Comparison of ENCODE assay signal across 9 cellular contexts in the genomic region with DNA sequence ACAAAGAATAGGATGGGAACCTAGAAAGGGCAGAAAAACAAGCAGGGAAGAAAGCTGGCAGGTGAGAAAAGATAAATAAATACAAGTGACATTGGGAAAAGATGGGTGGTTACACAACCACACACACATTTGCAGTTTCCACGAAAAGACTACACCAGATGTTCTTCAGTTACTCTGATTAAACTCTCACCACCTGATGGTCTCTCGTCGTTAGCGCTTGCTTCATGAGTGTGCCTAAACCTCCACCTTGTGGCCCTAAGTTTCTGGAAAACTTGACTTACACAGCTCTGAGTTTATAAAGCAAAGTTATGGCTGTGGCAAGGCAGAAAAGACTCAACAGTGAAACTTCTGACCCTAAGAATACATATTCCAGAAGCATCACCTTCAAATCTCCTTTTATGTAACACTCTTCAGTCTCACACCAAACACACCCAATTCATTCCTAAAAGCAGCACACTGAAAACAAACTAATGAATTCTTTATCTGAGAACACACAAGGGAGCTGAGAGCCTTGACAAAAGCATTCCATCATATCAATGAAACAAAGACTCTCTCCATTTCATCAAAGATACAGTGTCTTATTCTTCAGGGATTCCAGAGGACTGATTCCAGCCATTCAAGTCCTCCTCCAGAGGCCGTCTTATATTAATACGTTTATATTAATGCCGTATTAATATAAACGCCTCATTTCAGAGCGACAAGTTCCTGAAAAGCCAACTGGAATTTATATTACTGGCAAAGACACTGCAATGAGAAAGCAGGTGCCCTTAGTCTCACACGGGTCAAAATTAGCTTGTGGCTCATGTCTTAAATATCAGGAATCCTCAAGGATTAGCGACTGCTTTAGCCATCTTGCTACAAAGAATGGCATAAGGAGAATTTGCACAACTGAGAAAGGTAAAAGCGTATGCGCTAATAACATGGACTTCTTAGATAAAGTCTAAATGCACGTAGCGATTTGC.
DNase-seq lines count a peak whose midpoint lies in the region; ATAC-seq and TF ChIP-seq lines count a peak whose summit lies in the region.
"Had no signal": no experiment of that assay in that cellular context is flagged by ENCODE, and none has a peak within 500 bp of the region (broad histone marks: within the 10 kb centered on the region; RNA-seq: fewer than 3 reads in every experiment).

No MANE protein-coding gene starts in this region.

- TF ChIP-seq EP300 in transverse colon (IDR thresholded peaks at IDR 0.05; ENCODE audit: low read depth) = no peak

- peaks cover 82% of the 10 kb centered on the region for H3K4me1 Mint-ChIP-seq in activated CD8-positive, alpha-beta T cell treated with anti-CD3 and anti-CD28 coated beads for 36 hours (ENCODE audit: low read depth)
- peaks cover 41% of the 10 kb centered on the region for H3K4me1 Mint-ChIP-seq in activated CD8-positive, alpha-beta T cell treated with anti-CD3 and anti-CD28 coated beads, Interleukin-2, amount 10 ng/mL, durations not matched to agents 7 days and 5 days (ENCODE audit: low read depth)

- no peaks in the 10 kb centered on the region for H3K79me1 ChIP-seq in trophoblast cell (ENCODE audit: low read length)

- H3K14ac ChIP-seq in trophoblast cell (ENCODE audit: low read length) = no peak overlapping the region

- no peaks in the 10 kb centered on the region for H3K79me2 ChIP-seq in trophoblast cell (ENCODE audit: control insufficient read depth, insufficient read depth, low read length, poor library complexity)

- peak overlapping the region; percentile 12 for H3K27ac Mint-ChIP-seq in activated CD8-positive, alpha-beta T cell treated with anti-CD3 and anti-CD28 coated beads for 36 hours
- H3K27ac Mint-ChIP-seq in activated CD8-positive, alpha-beta T cell treated with anti-CD3 and anti-CD28 coated beads, Interleukin-2, amount 10 ng/mL, durations not matched to agents 7 days and 5 days = no peak overlapping the region

- no peaks in the 10 kb centered on the region for H3K27me3 Mint-ChIP-seq in activated CD8-positive, alpha-beta T cell treated with anti-CD3 and anti-CD28 coated beads for 36 hours
- no peaks in the 10 kb centered on the region for H3K27me3 Mint-ChIP-seq in activated CD8-positive, alpha-beta T cell treated with anti-CD3 and anti-CD28 coated beads, Interleukin-2, amount 10 ng/mL, durations not matched to agents 7 days and 5 days (ENCODE audit: low read depth)
- H3K27me3 Mint-ChIP-seq: activated CD4-positive, alpha-beta T cell treated with anti-CD3 and anti-CD28 coated beads for 36 hours had no signal

- no peak for TF ChIP-seq CTCF in activated CD8-positive, alpha-beta T cell treated with anti-CD3 and anti-CD28 coated beads for 36 hours (IDR thresholded peaks at IDR 0.05)
- TF ChIP-seq CTCF in body of pancreas (IDR thresholded peaks at IDR 0.05) = peak in 1 of 7 experiments; percentile 9
- TF ChIP-seq CTCF in transverse colon (IDR thresholded peaks at IDR 0.05) = no peak

- no peak overlapping the region for H3K4me3 ChIP-seq in body of pancreas
- H3K4me3 ChIP-seq in muscle layer of colon (ENCODE audit: low read depth in 1 of 2, low read length in 2 of 2) = peak overlapping the region in 1 of 2 donors; percentile 12
- no peak overlapping the region for H3K4me3 ChIP-seq in transverse colon
- H3K4me3 ChIP-seq in trophoblast cell (ENCODE audit: low read depth, low read length) = no peak overlapping the region

- no peak overlapping the region for H3K4me3 Mint-ChIP-seq in activated CD8-positive, alpha-beta T cell treated with anti-CD3 and anti-CD28 coated beads for 36 hours
- H3K4me3 Mint-ChIP-seq in activated CD8-positive, alpha-beta T cell treated with anti-CD3 and anti-CD28 coated beads, Interleukin-2, amount 10 ng/mL, durations not matched to agents 7 days and 5 days = no peak overlapping the region
- H3K4me3 Mint-ChIP-seq: activated CD4-positive, alpha-beta T cell treated with anti-CD3 and anti-CD28 coated beads for 36 hours had no signal

- no peak overlapping the region for H2AK5ac ChIP-seq in trophoblast cell (ENCODE audit: low read length)

- POLR2A ChIA-PET in activated CD8-positive, alpha-beta T cell treated with anti-CD3 and anti-CD28 coated beads for 36 hours (lab: Charles Lee) = interaction anchor here (0.9 to 9.1 kb wide), 7 partner anchors 9 to 209 kb away, joined by 3 to 79 read pairs (median 4); no protein-coding TSS in a partner anchor
- POLR2A ChIA-PET in activated CD8-positive, alpha-beta T cell treated with anti-CD3 and anti-CD28 coated beads, Interleukin-2, amount 10 ng/mL, durations not matched to agents 7 days and 5 days (lab: Charles Lee) = interaction anchor here (0.9 to 3.0 kb wide), 4 partner anchors 16 to 210 kb away, joined by 3 to 14 read pairs (median 4); no protein-coding TSS in a partner anchor

- no peak overlapping the region for H2AFZ ChIP-seq in trophoblast cell (ENCODE audit: insufficient read depth, low read length, poor library complexity)

- in situ Hi-C loops in transverse colon (cut with MboI; ENCODE audit: low pct_ligation_motif_present in 1 of 4, low pct_unique_long_range_greater_than_20kb in 1 of 4, low sequenced_read_pairs in 3 of 4) = loop anchor here in 2 of 4 donors (10.0 kb wide), 1 partner anchor 209 kb away; no protein-coding TSS in a partner anchor

- H2BK120ac ChIP-seq in trophoblast cell (ENCODE audit: insufficient read depth, low read length, poor library complexity) = no peak overlapping the region

- H3K9me3 Mint-ChIP-seq in activated CD8-positive, alpha-beta T cell treated with anti-CD3 and anti-CD28 coated beads for 36 hours = no peaks in the 10 kb centered on the region
- no peaks in the 10 kb centered on the region for H3K9me3 Mint-ChIP-seq in activated CD8-positive, alpha-beta T cell treated with anti-CD3 and anti-CD28 coated beads, Interleukin-2, amount 10 ng/mL, durations not matched to agents 7 days and 5 days (ENCODE audit: insufficient read depth)

- TF ChIP-seq POLR2A in body of pancreas (IDR thresholded peaks at IDR 0.05) = no peak
- TF ChIP-seq POLR2A in transverse colon (IDR thresholded peaks at IDR 0.05) = no peak

- peak overlapping the region; percentile 27 for H3K9ac ChIP-seq in muscle layer of colon (ENCODE audit: low read length)
- H3K9ac ChIP-seq in trophoblast cell (ENCODE audit: low read length) = no peak overlapping the region

- peaks cover 55% of the 10 kb centered on the region for H3K36me3 Mint-ChIP-seq in activated CD8-positive, alpha-beta T cell treated with anti-CD3 and anti-CD28 coated beads for 36 hours (ENCODE audit: low read depth)
- peaks cover 42% of the 10 kb centered on the region for H3K36me3 Mint-ChIP-seq in activated CD8-positive, alpha-beta T cell treated with anti-CD3 and anti-CD28 coated beads, Interleukin-2, amount 10 ng/mL, durations not matched to agents 7 days and 5 days (ENCODE audit: low read depth)

- no peak overlapping the region for H2BK5ac ChIP-seq in trophoblast cell (ENCODE audit: low read depth, low read length, poor library complexity)

- intact Hi-C loops in activated CD8-positive, alpha-beta T cell treated with anti-CD3 and anti-CD28 coated beads for 36 hours (cut with micrococcal nuclease) = loop anchor here (5.0 kb wide), 1 partner anchor 37 kb away; no protein-coding TSS in a partner anchor
- intact Hi-C loops in body of pancreas (cut with DNase I) = loop anchor here (10.0 kb wide), 1 partner anchor 209 kb away; no protein-coding TSS in a partner anchor
- intact Hi-C loops in transverse colon (cut with DNase I; ENCODE audit: low total_unique reads) = loop anchor here (10.0 kb wide), 1 partner anchor 339 kb away; no protein-coding TSS in a partner anchor

- no peak for ATAC-seq in activated CD8-positive, alpha-beta T cell treated with anti-CD3 and anti-CD28 coated beads for 36 hours
- ATAC-seq in activated CD8-positive, alpha-beta T cell treated with anti-CD3 and anti-CD28 coated beads, Interleukin-2, amount 10 ng/mL, durations not matched to agents 7 days and 5 days = no peak
- ATAC-seq in body of pancreas (no peak), HG03469 (IDR thresholded peaks at IDR 0.05; ENCODE audit: unreplicated experiment) (no peak)
- ATAC-seq: activated CD4-positive, alpha-beta T cell treated with anti-CD3 and anti-CD28 coated beads for 36 hours had no signal

- H3K36me3 ChIP-seq in body of pancreas (replicated peaks in 1 of 2; ENCODE audit: insufficient read depth in 1 of 2, low read depth in 2 of 2) (no peaks in the 10 kb centered on the region), muscle layer of colon (ENCODE audit: insufficient read depth, low read length) (peaks cover 22% of the 10 kb centered on the region), transverse colon (no peaks in the 10 kb centered on the region), trophoblast cell (ENCODE audit: control insufficient read depth in 1 of 2, insufficient read depth in 2 of 2, low read length in 2 of 2) (peaks cover 14 to 24% of the 10 kb centered on the region in 2 experiments)

- H4K12ac ChIP-seq in trophoblast cell (ENCODE audit: low read depth, low read length) = no peak overlapping the region

- no peak overlapping the region for H3K4me2 ChIP-seq in trophoblast cell (ENCODE audit: low read length)

- peak; percentile 46 for DNase-seq in activated CD8-positive, alpha-beta T cell treated with anti-CD3 and anti-CD28 coated beads for 36 hours
- no peak for DNase-seq in activated CD8-positive, alpha-beta T cell treated with anti-CD3 and anti-CD28 coated beads, Interleukin-2, amount 10 ng/mL, durations not matched to agents 7 days and 5 days
- no peak for DNase-seq in body of pancreas
- no peak for DNase-seq in transverse colon
- no peak for DNase-seq in NCI-H187 (lab: John Stamatoyannopoulos, UW)
- no peak for DNase-seq in trophoblast cell

- H3K27ac ChIP-seq in body of pancreas (peak overlapping the region in 3 of 4 donors; percentile 22 to 63 (median 36)), muscle layer of colon (ENCODE audit: low read depth, low read length) (peak overlapping the region; percentile 43), transverse colon (peak overlapping the region; percentile 39 to 93 (median 80)), trophoblast cell (ENCODE audit: low read depth, low read length) (no peak overlapping the region)

- H3K4me1 ChIP-seq in body of pancreas (peaks cover 32% of the 10 kb centered on the region), muscle layer of colon (ENCODE audit: insufficient read depth, low read length) (peaks cover 54% of the 10 kb centered on the region), transverse colon (peaks cover 14 to 36% (median 17%) of the 10 kb centered on the region in 4 donors), trophoblast cell (ENCODE audit: control insufficient read depth in 1 of 2, insufficient read depth in 2 of 2, low read length in 2 of 2) (no peaks in the 10 kb centered on the region)

- H3K27me3 ChIP-seq in body of pancreas (no peaks in the 10 kb centered on the region), muscle layer of colon (ENCODE audit: control insufficient read depth in 1 of 2, insufficient read depth in 2 of 2, low read length in 2 of 2) (no peaks in the 10 kb centered on the region), transverse colon (no peaks in the 10 kb centered on the region), trophoblast cell (ENCODE audit: insufficient read depth, low read length) (no peaks in the 10 kb centered on the region)

- no peak overlapping the region for H3K18ac ChIP-seq in trophoblast cell (ENCODE audit: low read length)

- CTCF ChIA-PET in activated CD8-positive, alpha-beta T cell treated with anti-CD3 and anti-CD28 coated beads for 36 hours (lab: Charles Lee) = interaction anchor here (0.8 to 7.1 kb wide), 24 partner anchors 9 to 338 kb away, joined by 3 to 57 read pairs (median 4); no protein-coding TSS in a partner anchor
- CTCF ChIA-PET in activated CD8-positive, alpha-beta T cell treated with anti-CD3 and anti-CD28 coated beads, Interleukin-2, amount 10 ng/mL, durations not matched to agents 7 days and 5 days (lab: Charles Lee) = interaction anchor here (0.6 to 7.4 kb wide), 21 partner anchors 9 to 464 kb away, joined by 3 to 102 read pairs (median 5); no protein-coding TSS in a partner anchor

- no peak overlapping the region for H3K4ac ChIP-seq in trophoblast cell (ENCODE audit: low read depth, low read length)

- H2BK12ac ChIP-seq in trophoblast cell (ENCODE audit: low read length) = no peak overlapping the region

- no peaks in the 10 kb centered on the region for H3K9me3 ChIP-seq in body of pancreas
- H3K9me3 ChIP-seq in muscle layer of colon (ENCODE audit: low read length) = no peaks in the 10 kb centered on the region
- H3K9me3 ChIP-seq in transverse colon = no peaks in the 10 kb centered on the region
- H3K9me3 ChIP-seq in trophoblast cell (ENCODE audit: insufficient read depth, low read depth, low read length) = no peaks in the 10 kb centered on the region

- no peak overlapping the region for H3K23ac ChIP-seq in trophoblast cell (ENCODE audit: low read length)

- 47% methylated on average over 14 to 15 of the region's 15 CpGs for WGBS in body of pancreas, 2 donors
- 55 to 63% methylated on average over 13 to 15 of the region's 15 CpGs for WGBS in transverse colon (ENCODE audit: low coverage in 1 of 2), 2 donors
- WGBS in trophoblast cell (ENCODE audit: extremely low coverage, insufficient coverage, insufficient read length) = no CpG with 5 or more reads among the region's 15 CpGs

- no peak overlapping the region for H4K8ac ChIP-seq in trophoblast cell (ENCODE audit: low read depth, low read length)

- H4K91ac ChIP-seq in trophoblast cell (ENCODE audit: low read depth, low read length) = no peak overlapping the region
